ENCODE assay signal across 22 cellular contexts in the genomic region with DNA sequence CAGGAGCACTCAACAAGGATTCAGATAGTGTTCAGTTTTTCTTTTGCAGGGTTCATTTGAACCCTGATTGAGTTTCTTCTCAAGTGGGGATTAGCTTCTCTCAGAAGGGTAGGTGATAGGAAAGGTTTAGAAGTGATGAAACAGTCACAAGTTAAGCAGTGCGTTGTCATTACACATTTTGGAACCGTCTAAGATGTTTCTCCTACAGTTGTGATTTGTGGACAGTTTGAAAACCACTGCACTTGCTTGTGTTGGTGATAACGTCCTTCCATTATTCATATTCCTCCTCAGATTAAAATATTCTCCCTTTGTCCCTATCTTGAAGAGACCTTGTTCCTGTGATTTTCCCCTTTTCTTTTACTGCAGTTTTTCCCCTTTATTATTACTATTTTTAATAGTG. TPM values are rescaled to one million over a fixed set of nuclear protein-coding genes. Genes with fewer than 3 reads are reported as not detected.
A peak's percentile ranks its signal among the peaks of the same experiment; 100 is the strongest.
DNase-seq lines count a peak whose midpoint lies in the region; ATAC-seq and TF ChIP-seq lines count a peak whose summit lies in the region.
"Had no signal": no experiment of that assay in that cellular context is flagged by ENCODE, and none has a peak within 500 bp of the region (broad histone marks: within the 10 kb centered on the region; RNA-seq: fewer than 3 reads in every experiment).

No MANE protein-coding gene starts in this region.

- ATAC-seq in heart left ventricle (no peak), memory B cell (ENCODE audit: low read depth) (no peak), HG03457 (IDR thresholded peaks at IDR 0.05; ENCODE audit: unreplicated experiment) (no peak)
- ATAC-seq: left lobe of liver, mucosa of descending colon, right cardiac atrium had no signal

- no peaks in the 10 kb centered on the region for H3K9me3 Mint-ChIP-seq in memory B cell
- H3K9me3 Mint-ChIP-seq: activated naive CD4-positive, alpha-beta T cell treated with anti-CD3 and anti-CD28 coated beads, Interleukin-2, amount 10 ng/mL, durations not matched to agents 7 days and 5 days; stimulated activated effector memory CD8-positive, alpha-beta T cell treated with anti-CD3 and anti-CD28 coated beads, Interleukin-12 subunit alpha, Interleukin-12 subunit beta, amount 100 ng/mL, for 72 hours had no signal

- no peaks in the 10 kb centered on the region for H3K27me3 ChIP-seq in left ventricle myocardium inferior (ENCODE audit: low read depth)
- H3K27me3 ChIP-seq in heart left ventricle = no peaks in the 10 kb centered on the region
- H3K27me3 ChIP-seq in SJCRH30 = no peaks in the 10 kb centered on the region
- no peaks in the 10 kb centered on the region for H3K27me3 ChIP-seq in subcutaneous abdominal adipose tissue (ENCODE audit: control insufficient read depth in 5 of 5, insufficient read depth in 4 of 5, low read length in 5 of 5)
- no peaks in the 10 kb centered on the region for H3K27me3 ChIP-seq in suprapubic skin
- H3K27me3 ChIP-seq: thyroid gland had no signal

- H3K4me3 ChIP-seq in left ventricle myocardium inferior = no peak overlapping the region
- no peak overlapping the region for H3K4me3 ChIP-seq in heart left ventricle
- no peak overlapping the region for H3K4me3 ChIP-seq in SJCRH30
- no peak overlapping the region for H3K4me3 ChIP-seq in subcutaneous abdominal adipose tissue (ENCODE audit: low read depth in 1 of 5, low read length in 5 of 5)
- H3K4me3 ChIP-seq in suprapubic skin = no peak overlapping the region
- H3K4me3 ChIP-seq: coronary artery, mucosa of descending colon, PC-9, thyroid gland had no signal

- DNase-seq in left ventricle myocardium inferior = no peak
- DNase-seq in heart left ventricle = no peak
- DNase-seq in SJCRH30 = no peak
- no peak for DNase-seq in memory B cell (ENCODE audit: low spot score in 2 of 2)
- no peak for DNase-seq in activated CD4-positive, CD25-positive, alpha-beta regulatory T cell (lab: John Stamatoyannopoulos, UW)
- DNase-seq in suprapubic skin (ENCODE audit: low spot score in 2 of 2) = no peak
- DNase-seq: activated naive CD4-positive, alpha-beta T cell treated with anti-CD3 and anti-CD28 coated beads, Interleukin-2, amount 10 ng/mL, durations not matched to agents 7 days and 5 days; DMS153; GF-D8; head of caudate nucleus; mucosa of descending colon; NCI-H187 treated with DMSO at 0.1 percent for 48 hours; PC-9; right cardiac atrium; thyroid gland; WERI-Rb-1 had no signal

- peak overlapping the region in 1 of 5 donors; percentile 15 for H3K9ac ChIP-seq in subcutaneous abdominal adipose tissue (ENCODE audit: low read length in 5 of 5)

- H3K36me3 Mint-ChIP-seq in memory B cell = peaks cover 8% of the 10 kb centered on the region

- no peaks in the 10 kb centered on the region for H3K27me3 Mint-ChIP-seq in memory B cell
- H3K27me3 Mint-ChIP-seq: activated naive CD4-positive, alpha-beta T cell treated with anti-CD3 and anti-CD28 coated beads, Interleukin-2, amount 10 ng/mL, durations not matched to agents 7 days and 5 days had no signal

- peak overlapping the region; percentile 60 for H3K27ac Mint-ChIP-seq in memory B cell
- H3K27ac Mint-ChIP-seq: activated naive CD4-positive, alpha-beta T cell treated with anti-CD3 and anti-CD28 coated beads, Interleukin-2, amount 10 ng/mL, durations not matched to agents 7 days and 5 days; stimulated activated effector memory CD8-positive, alpha-beta T cell treated with anti-CD3 and anti-CD28 coated beads, Interleukin-12 subunit alpha, Interleukin-12 subunit beta, amount 100 ng/mL, for 72 hours had no signal

- peaks cover 40% of the 10 kb centered on the region for H3K4me1 Mint-ChIP-seq in memory B cell

- H3K27ac ChIP-seq in left ventricle myocardium inferior (replicated peaks) = peak overlapping the region; percentile 97
- peak overlapping the region in 1 of 12 donors; percentile 23 for H3K27ac ChIP-seq in heart left ventricle
- H3K27ac ChIP-seq in SJCRH30 = peak overlapping the region; percentile 94
- H3K27ac ChIP-seq in subcutaneous abdominal adipose tissue (ENCODE audit: low read depth, low read length) = peak overlapping the region; percentile 100
- H3K27ac ChIP-seq in suprapubic skin = no peak overlapping the region
- H3K27ac ChIP-seq: C4-2B, thyroid gland, WERI-Rb-1 had no signal

- TF ChIP-seq POLR2A in heart left ventricle (IDR thresholded peaks at IDR 0.05) (no peak), suprapubic skin (IDR thresholded peaks at IDR 0.05) (no peak)

- no peak for TF ChIP-seq CTCF in left ventricle myocardium inferior (IDR thresholded peaks at IDR 0.05; ENCODE audit: borderline replicate concordance)
- TF ChIP-seq CTCF in heart left ventricle (IDR thresholded peaks at IDR 0.05) = no peak
- TF ChIP-seq CTCF in suprapubic skin (IDR thresholded peaks at IDR 0.05) = no peak

- WGBS in heart left ventricle, 4 donors = 43 to 52% (median 48%) methylated on average over 3 of the region's 3 CpGs
- 64% methylated on average over 3 of the region's 3 CpGs for WGBS in suprapubic skin

- TF ChIP-seq EP300 in suprapubic skin (IDR thresholded peaks at IDR 0.05) = no peak

- peaks cover 84% of the 10 kb centered on the region for H3K4me1 ChIP-seq in left ventricle myocardium inferior
- H3K4me1 ChIP-seq in heart left ventricle = peaks cover 0 to 65% (median 32%) of the 10 kb centered on the region in 12 donors
- peaks cover 22% of the 10 kb centered on the region for H3K4me1 ChIP-seq in SJCRH30
- H3K4me1 ChIP-seq in subcutaneous abdominal adipose tissue (ENCODE audit: control insufficient read depth in 5 of 5, insufficient read depth in 5 of 5, low read length in 5 of 5) = peaks cover 1 to 51% (median 39%) of the 10 kb centered on the region in 5 donors
- H3K4me1 ChIP-seq in suprapubic skin = peaks cover 20% of the 10 kb centered on the region

- H3K9me3 ChIP-seq in left ventricle myocardium inferior (replicated peaks) = no peaks in the 10 kb centered on the region
- H3K9me3 ChIP-seq in heart left ventricle = no peaks in the 10 kb centered on the region
- no peaks in the 10 kb centered on the region; the same call in 1 of the 2 replicates for H3K9me3 ChIP-seq in SJCRH30 (replicated peaks)
- no peaks in the 10 kb centered on the region for H3K9me3 ChIP-seq in subcutaneous abdominal adipose tissue (ENCODE audit: control insufficient read depth in 5 of 5, low read length in 5 of 5)
- no peaks in the 10 kb centered on the region for H3K9me3 ChIP-seq in suprapubic skin
- H3K9me3 ChIP-seq: mucosa of descending colon, thyroid gland had no signal

- no peak overlapping the region for H3K4me3 Mint-ChIP-seq in memory B cell

- intact Hi-C loops in left ventricle myocardium inferior (cut with micrococcal nuclease) = no loop called here
- intact Hi-C loops in heart left ventricle (cut with DNase I) = loop anchor here in 4 of 10 donors (10.0 kb wide), 3 partner anchors 130 to 340 kb away; partner anchors contain the start of gene MTPN (in 2 of the 4)

- H3K36me3 ChIP-seq in left ventricle myocardium inferior (no peaks in the 10 kb centered on the region), heart left ventricle (peaks cover 0 to 5% (median 0%) of the 10 kb centered on the region in 9 donors), SJCRH30 (0 out of 2 replicates have a peak, but pooled peaks cover 3% of the 10 kb centered on the region), subcutaneous abdominal adipose tissue (ENCODE audit: control insufficient read depth in 5 of 5, insufficient read depth in 5 of 5, low read length in 5 of 5) (no peaks in the 10 kb centered on the region), suprapubic skin (no peaks in the 10 kb centered on the region)
- H3K36me3 ChIP-seq: thyroid gland, WERI-Rb-1 had no signal

RNA-seq across cellular contexts. Expression of gene STMP1, which starts 2.8 kb away (rescaled TPM):
- 28.2 TPM for total RNA-seq in left ventricle myocardium inferior
- 10 to 100 TPM; 14.7 to 34.7 (median 29.2) TPM for total RNA-seq in heart left ventricle
- polyA plus RNA-seq in heart left ventricle = 10 to 100 TPM; 27.0 to 34.4 TPM
- total RNA-seq in SJCRH30 (2014; rRNA removed; shearing (Covaris generic)) = 24.7 and 27.3 TPM in 2 replicates
- 10 to 100 TPM; 15.0 to 24.7 (median 16.3) TPM for total RNA-seq in suprapubic skin
